Comparison of ENCODE assay signal across 19 cellular contexts in the genomic region with DNA sequence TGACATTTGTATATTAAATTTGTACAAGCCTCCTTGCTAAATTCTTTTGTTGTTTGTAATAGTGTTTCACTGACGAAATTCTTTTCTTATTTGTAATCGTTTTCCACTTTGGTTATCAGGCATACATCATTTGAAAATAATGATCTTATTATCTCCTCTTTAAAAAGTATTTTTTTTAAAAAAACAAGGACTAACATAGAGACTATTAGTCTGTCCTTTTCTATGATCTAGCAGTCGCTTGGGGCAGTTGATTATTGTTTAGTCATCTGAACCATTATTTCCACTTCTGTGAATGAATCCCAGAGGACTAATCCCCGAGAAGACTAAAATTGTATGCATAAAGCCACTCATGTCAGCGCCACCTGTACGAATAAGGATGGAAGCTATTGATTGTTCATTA.
"Had no signal": no experiment of that assay in that cellular context is flagged by ENCODE, and none has a peak within 500 bp of the region (broad histone marks: within the 10 kb centered on the region; RNA-seq: fewer than 3 reads in every experiment).

No MANE protein-coding gene starts in this region.

- H3K36me3 ChIP-seq: transverse colon had no signal

- H3K4me3 ChIP-seq: cardiac muscle cell, gastroesophageal sphincter, heart left ventricle, lung, transverse colon had no signal

- H3K27ac ChIP-seq: cardiac muscle cell, epithelial cell of prostate, transverse colon had no signal

- H3K9me3 ChIP-seq: gastroesophageal sphincter, heart left ventricle, transverse colon had no signal

- DNase-seq: activated B cell treated with CpG ODN at 0.5 μM for 24 hours; activated CD4-positive, alpha-beta T cell treated with anti-CD3 and anti-CD28 coated beads for 4 hours; activated CD4-positive, alpha-beta T cell treated with anti-CD3 and anti-CD28 coated beads, Interleukin-2, amount 50 U/mL, for 48 hours; activated effector memory CD4-positive, alpha-beta T cell treated with Interleukin-2 at 50 U/mL for 16 hours; activated naive CD4-positive, alpha-beta T cell treated with anti-CD3 and anti-CD28 coated beads, Interleukin-2, amount 10 ng/mL, durations not matched to agents 7 days and 5 days; activated T-cell treated with anti-CD3 and anti-CD28 coated beads, Interleukin-2, amount 50 U/mL, for 72 hours; cortex of kidney; heart left ventricle; natural killer cell; retina; stimulated activated CD4-positive, alpha-beta T cell treated with anti-CD3 and anti-CD28 coated beads, Interleukin-2, amount 100 ng/mL, for 48 hours; stimulated activated CD8-positive, alpha-beta memory T cell treated with anti-CD3 and anti-CD28 coated beads, Interleukin-4, amount 100 ng/mL, for 48 hours; stimulated activated naive B cell treated with anti-CD40 and anti-IgM and Interleukin-4, amounts not matched to agents 10 μg/mL and 1 μg/mL and 100 μg/mL, for 72 hours; T1000; transverse colon had no signal

- H3K27me3 ChIP-seq: cardiac muscle cell, gastroesophageal sphincter, heart left ventricle, transverse colon had no signal
